In genomic region chr3:123039178-123039577, GRCh38 we compare ENCODE assay signal across 20 cellular contexts. TPM values are rescaled to one million over a fixed set of nuclear protein-coding genes. Genes with fewer than 3 reads are reported as not detected.
DNase-seq lines count a peak whose midpoint lies in the region; ATAC-seq and TF ChIP-seq lines count a peak whose summit lies in the region.
"Had no signal": no experiment of that assay in that cellular context is flagged by ENCODE, and none has a peak within 500 bp of the region (broad histone marks: within the 10 kb centered on the region; RNA-seq: fewer than 3 reads in every experiment).

No MANE protein-coding gene starts in this region.

- WGBS in stomach, 5 donors = 21 to 51% (median 35%) methylated on average over 3 of the region's 3 CpGs

- H3K4me3 ChIP-seq in stomach = no peak overlapping the region
- H3K4me3 ChIP-seq: HAP-1 had no signal

- H3K36me3 Mint-ChIP-seq in T-helper 17 cell (ENCODE audit: low read depth) = peaks cover 16% of the 10 kb centered on the region
- no peaks in the 10 kb centered on the region for H3K36me3 Mint-ChIP-seq in natural killer cell treated with Interleukin-12 subunit alpha and Interleukin-12 subunit beta and Interleukin-15 and Interleukin-18, amount 100 ng/mL, for 72 hours
- no peaks in the 10 kb centered on the region for H3K36me3 Mint-ChIP-seq in activated naive CD4-positive, alpha-beta T cell treated with anti-CD3 and anti-CD28 coated beads, Interleukin-2, amount 50 U/mL, for 72 hours

- H3K27me3 ChIP-seq in stomach = peaks cover 0 to 14% (median 0%) of the 10 kb centered on the region in 3 donors

- no peaks in the 10 kb centered on the region for H3K4me1 ChIP-seq in stomach
- H3K4me1 ChIP-seq: HAP-1 had no signal

- H3K36me3 ChIP-seq in stomach = no peaks in the 10 kb centered on the region
- H3K36me3 ChIP-seq: HAP-1 had no signal

- TF ChIP-seq POLR2A in stomach (IDR thresholded peaks at IDR 0.05) = no peak

- TF ChIP-seq EP300 in stomach (IDR thresholded peaks at IDR 0.05) = no peak

- TF ChIP-seq CTCF in stomach (IDR thresholded peaks at IDR 0.05) = no peak

- peaks cover 87% of the 10 kb centered on the region for H3K27me3 Mint-ChIP-seq in T-helper 17 cell
- H3K27me3 Mint-ChIP-seq in natural killer cell treated with Interleukin-12 subunit alpha and Interleukin-12 subunit beta and Interleukin-15 and Interleukin-18, amount 100 ng/mL, for 72 hours = peaks cover 39 to 69% of the 10 kb centered on the region in 2 donors

- H3K27ac Mint-ChIP-seq in T-helper 17 cell = peak overlapping the region; percentile 8
- no peak overlapping the region for H3K27ac Mint-ChIP-seq in natural killer cell treated with Interleukin-12 subunit alpha and Interleukin-12 subunit beta and Interleukin-15 and Interleukin-18, amount 100 ng/mL, for 72 hours
- H3K27ac Mint-ChIP-seq in activated naive CD4-positive, alpha-beta T cell treated with anti-CD3 and anti-CD28 coated beads, Interleukin-2, amount 50 U/mL, for 72 hours = no peak overlapping the region

- no peak overlapping the region for H3K27ac ChIP-seq in stomach

- DNase-seq in DMS53 (lab: John Stamatoyannopoulos, UW) = peak; percentile 46
- no peak for DNase-seq in DMS53 treated with DMSO at 0.1 percent for 48 hours (lab: John Stamatoyannopoulos, UW; ENCODE audit: unreplicated experiment)
- peak; percentile 72 for DNase-seq in NCI-H146 treated with DMSO at 0.1 percent for 48 hours (lab: John Stamatoyannopoulos, UW; ENCODE audit: unreplicated experiment)
- no peak for DNase-seq in T-helper 17 cell
- peak; percentile 40 for DNase-seq in stomach
- DNase-seq in SHP77 treated with DMSO at 0.1 percent for 48 hours (lab: John Stamatoyannopoulos, UW) = no peak
- no peak for DNase-seq in natural killer cell treated with Interleukin-12 subunit alpha and Interleukin-12 subunit beta and Interleukin-15 and Interleukin-18, amount 100 ng/mL, for 72 hours (ENCODE audit: low spot score)
- DNase-seq in activated naive CD4-positive, alpha-beta T cell treated with anti-CD3 and anti-CD28 coated beads, Interleukin-2, amount 50 U/mL, for 72 hours (ENCODE audit: low spot score in 2 of 2) = no peak
- DNase-seq: 8988T, C1 segment of cervical spinal cord, DND-41, GDM1, Karpas-422, NCI-H1436 treated with DMSO at 0.1 percent for 48 hours, NCI-H2171, NCI-H524 treated with DMSO at 0.1 percent for 48 hours, Right ventricle myocardium superior had no signal

- intact Hi-C loops in stomach (cut with DNase I; ENCODE audit: low total_unique reads) = no loop called here

- no peak for ATAC-seq in T-helper 17 cell
- no peak for ATAC-seq in natural killer cell treated with Interleukin-12 subunit alpha and Interleukin-12 subunit beta and Interleukin-15 and Interleukin-18, amount 100 ng/mL, for 72 hours
- ATAC-seq in activated naive CD4-positive, alpha-beta T cell treated with anti-CD3 and anti-CD28 coated beads, Interleukin-2, amount 50 U/mL, for 72 hours = no peak
- ATAC-seq: SK-N-SH treated with all-trans-retinoic acid at 6 μM for 48 hours had no signal

- no peak overlapping the region for H3K4me3 Mint-ChIP-seq in T-helper 17 cell
- H3K4me3 Mint-ChIP-seq in natural killer cell treated with Interleukin-12 subunit alpha and Interleukin-12 subunit beta and Interleukin-15 and Interleukin-18, amount 100 ng/mL, for 72 hours = no peak overlapping the region

- H3K4me1 Mint-ChIP-seq in T-helper 17 cell = no peaks in the 10 kb centered on the region
- no peaks in the 10 kb centered on the region for H3K4me1 Mint-ChIP-seq in natural killer cell treated with Interleukin-12 subunit alpha and Interleukin-12 subunit beta and Interleukin-15 and Interleukin-18, amount 100 ng/mL, for 72 hours (ENCODE audit: low read depth in 2 of 2)

- H3K9me3 ChIP-seq in T-helper 17 cell (ENCODE audit: control insufficient read depth, low read length, poor library complexity, severe bottlenecking) = no peaks in the 10 kb centered on the region
- H3K9me3 ChIP-seq in stomach = no peaks in the 10 kb centered on the region
- H3K9me3 ChIP-seq: HAP-1 had no signal

- H3K9me3 Mint-ChIP-seq in natural killer cell treated with Interleukin-12 subunit alpha and Interleukin-12 subunit beta and Interleukin-15 and Interleukin-18, amount 100 ng/mL, for 72 hours = no peaks in the 10 kb centered on the region
- H3K9me3 Mint-ChIP-seq in activated naive CD4-positive, alpha-beta T cell treated with anti-CD3 and anti-CD28 coated beads, Interleukin-2, amount 50 U/mL, for 72 hours = no peaks in the 10 kb centered on the region

RNA-seq across cellular contexts. Expression of gene SEMA5B, which starts 11.6 kb away (rescaled TPM):
- total RNA-seq in T-helper 17 cell = not detected
- total RNA-seq in stomach = 10 to 100 TPM in 1 of 5 donors, 1 to 10 TPM in 2, not detected in 2; 1.8 to 27.2 (median 1.9) TPM
- under 1 TPM; 0.15 to 0.25 (median 0.25) TPM for polyA plus RNA-seq in stomach
- total RNA-seq in natural killer cell treated with Interleukin-12 subunit alpha and Interleukin-12 subunit beta and Interleukin-15 and Interleukin-18, amount 100 ng/mL, for 72 hours = not detected
- total RNA-seq in activated naive CD4-positive, alpha-beta T cell treated with anti-CD3 and anti-CD28 coated beads, Interleukin-2, amount 50 U/mL, for 72 hours = not detected
- total RNA-seq: T-helper 1 cell treated with Interleukin-12 subunit alpha and Interleukin-12 subunit beta and Interleukin-4 antibody, amounts not matched to agents 30 ng/mL and 1 ng/mL, for 36 hours had no signal

RNA-seq across cellular contexts. Expression of gene PDIA5, which starts 27.6 kb away (rescaled TPM):
- total RNA-seq in T-helper 17 cell (1 to 10 TPM; 4.6 to 6.2 TPM), stomach (10 to 100 TPM; 23.2 to 75.3 (median 65.2) TPM)
- 10 to 100 TPM; 13.9 to 32.7 (median 18.2) TPM for polyA plus RNA-seq in stomach
- 10 to 100 TPM; 10.3 to 33.3 TPM for total RNA-seq in natural killer cell treated with Interleukin-12 subunit alpha and Interleukin-12 subunit beta and Interleukin-15 and Interleukin-18, amount 100 ng/mL, for 72 hours
- total RNA-seq in activated naive CD4-positive, alpha-beta T cell treated with anti-CD3 and anti-CD28 coated beads, Interleukin-2, amount 50 U/mL, for 72 hours = 10 to 100 TPM in 1 of 2 donors, 1 to 10 TPM in 1; 5.5 to 20.0 TPM

Comparison
In these comparisons a context has a peak if more than half of its experiments do, and no peak if none do; other contexts are left out.
1. DNase-seq: peak in DMS53 (single experiment), NCI-H146 treated with DMSO at 0.1 percent for 48 hours (single experiment) and stomach (single experiment); none in DMS53 treated with DMSO at 0.1 percent for 48 hours (single experiment), T-helper 17 cell (0 of 3), SHP77 treated with DMSO at 0.1 percent for 48 hours (single experiment), natural killer cell treated with Interleukin-12 subunit alpha and Interleukin-12 subunit beta and Interleukin-15 and Interleukin-18, amount 100 ng/mL, for 72 hours (single experiment) and activated naive CD4-positive, alpha-beta T cell treated with anti-CD3 and anti-CD28 coated beads, Interleukin-2, amount 50 U/mL, for 72 hours (0 of 2).